15 cellular contexts compared by ENCODE assay signal in genomic region chr2:45263147-45263546, GRCh38.
DNase-seq lines count a peak whose midpoint lies in the region; ATAC-seq and TF ChIP-seq lines count a peak whose summit lies in the region.
"Had no signal": no experiment of that assay in that cellular context is flagged by ENCODE, and none has a peak within 500 bp of the region (broad histone marks: within the 10 kb centered on the region; RNA-seq: fewer than 3 reads in every experiment).

No MANE protein-coding gene starts in this region.

- peaks cover 10% of the 10 kb centered on the region for H3K4me1 ChIP-seq in BE2C
- peaks cover 31% of the 10 kb centered on the region for H3K4me1 ChIP-seq in HEK293 (ENCODE audit: control insufficient read depth, insufficient read depth, low read length)
- H3K4me1 ChIP-seq: colonic mucosa had no signal

- TF ChIP-seq CTCF in BE2C (IDR thresholded peaks at IDR 0.05; ENCODE audit: low read depth, low read length) (no peak), HEK293 (tag by site-specific recombination; IDR thresholded peaks at IDR 0.05) (no peak)

- H3K27ac ChIP-seq in HEK293 (ENCODE audit: extremely low read depth, low read depth, low read length), result no peak overlapping the region
- no peak overlapping the region for H3K27ac ChIP-seq in epithelial cell of prostate
- H3K27ac ChIP-seq: colonic mucosa had no signal

- ATAC-seq in HG03025 (IDR thresholded peaks at IDR 0.05; ENCODE audit: low FRiP score, unreplicated experiment), result no peak
- ATAC-seq: stimulated activated effector memory CD8-positive, alpha-beta T cell treated with anti-CD3 and anti-CD28 coated beads, Interleukin-12 subunit alpha, Interleukin-12 subunit beta, amount 100 ng/mL, for 72 hours had no signal

- CTCF ChIA-PET in HEK293 (lab: Yijun Ruan, JAX), result interaction anchor here (0.5 to 0.7 kb wide), 2 partner anchors 10 to 31 kb away, joined by 3 read pairs; no protein-coding TSS in a partner anchor

- 0 out of 2 replicates have a peak overlapping the region, but pooled peaks have one; percentile 9 for H3K4me3 ChIP-seq in BE2C (ENCODE audit: low read depth, low read length)
- no peak overlapping the region for H3K4me3 ChIP-seq in HEK293 (ENCODE audit: low read depth, low read length)
- H3K4me3 ChIP-seq: colonic mucosa had no signal

- no peaks in the 10 kb centered on the region for H3K27me3 ChIP-seq in BE2C
- H3K27me3 ChIP-seq: colonic mucosa had no signal

- H3K36me3 ChIP-seq in BE2C (no peaks in the 10 kb centered on the region), HEK293 (ENCODE audit: control insufficient read depth in 2 of 2, insufficient read depth in 1 of 2, low read length in 2 of 2) (no peaks in the 10 kb centered on the region)
- H3K36me3 ChIP-seq: colonic mucosa had no signal

- POLR2A ChIA-PET in HEK293 (lab: Yijun Ruan, JAX), result interaction anchor here (0.8 kb wide), 1 partner anchor 21 kb away, joined by 3 read pairs; no protein-coding TSS in a partner anchor

- in situ Hi-C loops in G401 (cut with HindIII; ENCODE audit: low sequenced_read_pairs), result no loop called here

- peak; percentile 48 for DNase-seq in BE2C
- peak; percentile 43 for DNase-seq in RPMI7951 (ENCODE audit: low read depth)
- DNase-seq in epithelial cell of prostate (ENCODE audit: low read depth, low spot score), result peak; percentile 22
- no peak for DNase-seq in islet precursor cell
- DNase-seq in nucleus accumbens (lab: John Stamatoyannopoulos, UW), result no peak
- no peak for DNase-seq in G401 (ENCODE audit: low spot score)
- DNase-seq: activated CD4-positive, alpha-beta T cell treated with anti-CD3 and anti-CD28 coated beads for 1 hour; activated T-cell treated with anti-CD3 and anti-CD28 coated beads, Interleukin-2, amount 50 U/mL, for 1 hour; colonic mucosa; H9; NCI-H1092 treated with DMSO at 0.1 percent for 48 hours; NCI-H774 had no signal

- H3K9me3 ChIP-seq in BE2C, result no peaks in the 10 kb centered on the region
- no peaks in the 10 kb centered on the region for H3K9me3 ChIP-seq in HEK293 (ENCODE audit: control insufficient read depth, insufficient read depth, low read depth, low read length)
- H3K9me3 ChIP-seq: colonic mucosa had no signal

TF ChIP-seq in HEK293, 187 proteins besides CTCF, POLR2A, EP300 and RAD21:
- TF ChIP-seq ZBTB17 (tag by site-specific recombination; IDR thresholded peaks at IDR 0.05) (0 out of 2 replicates have a peak, but pooled peaks have one; percentile 27), ZNF426 (tag by site-specific recombination; IDR thresholded peaks at IDR 0.05) (no peak)

Comparison
In these comparisons a context has a peak if more than half of its experiments do, and no peak if none do; other contexts are left out.
1. DNase-seq: peak in BE2C (single experiment), RPMI7951 (single experiment) and epithelial cell of prostate (single experiment); none in islet precursor cell (single experiment), nucleus accumbens (0 of 56) and G401 (single experiment).